In the genomic region with DNA sequence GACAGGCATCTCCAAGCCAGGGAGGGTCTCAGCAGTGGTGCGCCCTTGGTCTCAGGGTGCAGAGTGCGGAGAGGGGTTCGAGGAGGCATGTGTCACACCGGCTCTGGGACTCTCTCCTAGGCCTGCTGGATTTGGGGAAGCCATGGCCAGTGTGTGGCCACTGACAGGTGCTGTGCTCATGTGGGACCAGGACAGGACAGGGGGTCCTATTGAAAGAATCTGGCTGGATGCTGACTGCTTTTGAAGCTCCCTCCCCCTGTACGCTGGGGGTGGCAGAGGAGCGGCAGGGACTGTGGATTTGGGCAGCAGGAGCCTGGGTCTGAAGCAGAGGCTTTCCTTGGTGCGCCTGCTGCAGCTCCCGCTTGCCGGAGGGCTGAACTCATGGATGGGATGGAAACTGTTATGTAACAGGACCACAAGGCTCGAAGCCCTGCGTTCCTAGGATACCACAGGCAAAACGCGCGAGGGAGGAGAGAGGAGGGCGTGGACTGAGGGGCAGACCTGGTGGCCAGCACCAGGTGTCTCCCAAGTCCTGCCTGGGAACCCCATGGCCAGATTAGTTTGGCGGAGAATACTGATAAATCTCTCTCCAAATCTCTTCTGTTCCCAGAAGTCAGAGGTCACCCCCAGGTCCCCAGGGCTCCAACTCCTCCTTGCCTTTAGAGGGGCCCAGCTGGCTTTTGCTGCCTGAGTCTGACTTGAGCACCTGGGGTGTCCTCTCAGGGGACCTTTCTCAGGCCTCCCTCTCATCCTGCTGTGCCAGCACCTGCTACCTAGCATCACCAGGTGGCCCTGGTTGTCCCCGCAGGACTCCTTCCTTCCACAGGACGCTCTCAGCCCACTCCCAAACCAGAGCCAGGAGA, we compare ENCODE assay signal across 8 cellular contexts. TPM values are rescaled to one million over a fixed set of nuclear protein-coding genes. Genes with fewer than 3 reads are reported as not detected.
DNase-seq lines count a peak whose midpoint lies in the region; ATAC-seq and TF ChIP-seq lines count a peak whose summit lies in the region.

No MANE protein-coding gene starts in this region.

- TF ChIP-seq CTCF in chondrocyte (IDR thresholded peaks at IDR 0.05), result peak; percentile 31
- no peak for TF ChIP-seq CTCF in mesothelial cell of epicardium (IDR thresholded peaks at IDR 0.05; ENCODE audit: unreplicated experiment)
- TF ChIP-seq CTCF in vagina (IDR thresholded peaks at IDR 0.05), result no peak

- H3K27me3 ChIP-seq in vagina, result no peaks in the 10 kb centered on the region

- no peaks in the 10 kb centered on the region for H3K36me3 Mint-ChIP-seq in activated naive CD4-positive, alpha-beta T cell treated with anti-CD3 and anti-CD28 coated beads, Interleukin-2, amount 50 U/mL, for 72 hours
- no peaks in the 10 kb centered on the region for H3K36me3 Mint-ChIP-seq in activated naive CD4-positive, alpha-beta T cell treated with anti-CD3 and anti-CD28 coated beads for 36 hours (ENCODE audit: low read depth)
- no peaks in the 10 kb centered on the region for H3K36me3 Mint-ChIP-seq in chondrocyte (ENCODE audit: low read depth)
- H3K36me3 Mint-ChIP-seq in mesothelial cell of epicardium, result no peaks in the 10 kb centered on the region

- intact Hi-C loops in activated naive CD4-positive, alpha-beta T cell treated with anti-CD3 and anti-CD28 coated beads for 36 hours (cut with micrococcal nuclease), result no loop called here
- intact Hi-C loops in vagina (cut with DNase I), result no loop called here

- H3K27ac ChIP-seq in vagina, result peak overlapping the region; percentile 77

- H3K9me3 ChIP-seq in vagina, result no peaks in the 10 kb centered on the region

- peaks cover 2% of the 10 kb centered on the region for H3K27me3 Mint-ChIP-seq in activated naive CD4-positive, alpha-beta T cell treated with anti-CD3 and anti-CD28 coated beads for 36 hours (ENCODE audit: low read depth)
- H3K27me3 Mint-ChIP-seq in chondrocyte (ENCODE audit: low read depth) (peaks cover 8% of the 10 kb centered on the region), mesothelial cell of epicardium (ENCODE audit: low read depth) (peaks cover 4% of the 10 kb centered on the region)

- CTCF ChIA-PET in activated naive CD4-positive, alpha-beta T cell treated with anti-CD3 and anti-CD28 coated beads for 36 hours (lab: Charles Lee), result no interaction called here

- ATAC-seq in activated naive CD4-positive, alpha-beta T cell treated with anti-CD3 and anti-CD28 coated beads, Interleukin-2, amount 50 U/mL, for 72 hours, result peak; percentile 5 to 17
- no peak for ATAC-seq in HG03378 (IDR thresholded peaks at IDR 0.05; ENCODE audit: unreplicated experiment)

- DNase-seq in activated naive CD4-positive, alpha-beta T cell treated with anti-CD3 and anti-CD28 coated beads, Interleukin-2, amount 50 U/mL, for 72 hours (ENCODE audit: low spot score in 2 of 2), result no peak
- no peak for DNase-seq in activated naive CD4-positive, alpha-beta T cell treated with anti-CD3 and anti-CD28 coated beads for 36 hours
- DNase-seq in chondrocyte (ENCODE audit: low spot score), result no peak
- no peak for DNase-seq in mesothelial cell of epicardium (ENCODE audit: low spot score in 2 of 2, unreplicated experiment in 2 of 2)
- DNase-seq in vagina (ENCODE audit: extremely low spot score in 2 of 2), result peak; percentile 92 to 95
- DNase-seq in NCI-H1048 (lab: John Stamatoyannopoulos, UW), result no peak
- no peak for DNase-seq in DMS79 (lab: John Stamatoyannopoulos, UW)

- no peak for TF ChIP-seq POLR2A in vagina (IDR thresholded peaks at IDR 0.05)

- H3K27ac Mint-ChIP-seq in activated naive CD4-positive, alpha-beta T cell treated with anti-CD3 and anti-CD28 coated beads, Interleukin-2, amount 50 U/mL, for 72 hours, result peak overlapping the region in 1 of 2 donors; percentile 30
- H3K27ac Mint-ChIP-seq in activated naive CD4-positive, alpha-beta T cell treated with anti-CD3 and anti-CD28 coated beads for 36 hours, result no peak overlapping the region
- H3K27ac Mint-ChIP-seq in chondrocyte (ENCODE audit: unreplicated experiment) (no peak overlapping the region), mesothelial cell of epicardium (peak overlapping the region; percentile 77)

- no peaks in the 10 kb centered on the region for H3K9me3 Mint-ChIP-seq in activated naive CD4-positive, alpha-beta T cell treated with anti-CD3 and anti-CD28 coated beads, Interleukin-2, amount 50 U/mL, for 72 hours
- H3K9me3 Mint-ChIP-seq in activated naive CD4-positive, alpha-beta T cell treated with anti-CD3 and anti-CD28 coated beads for 36 hours, result no peaks in the 10 kb centered on the region
- H3K9me3 Mint-ChIP-seq in chondrocyte (ENCODE audit: low read depth) (no peaks in the 10 kb centered on the region), mesothelial cell of epicardium (no peaks in the 10 kb centered on the region)

- H3K4me1 Mint-ChIP-seq in activated naive CD4-positive, alpha-beta T cell treated with anti-CD3 and anti-CD28 coated beads for 36 hours (ENCODE audit: low read depth), result peaks cover 6% of the 10 kb centered on the region
- H3K4me1 Mint-ChIP-seq in chondrocyte (ENCODE audit: low read depth) (peaks cover 10% of the 10 kb centered on the region), mesothelial cell of epicardium (peaks cover 23% of the 10 kb centered on the region)

- peaks cover 38% of the 10 kb centered on the region for H3K4me1 ChIP-seq in vagina

- no peaks in the 10 kb centered on the region for H3K36me3 ChIP-seq in vagina

- H3K4me3 Mint-ChIP-seq in activated naive CD4-positive, alpha-beta T cell treated with anti-CD3 and anti-CD28 coated beads for 36 hours, result no peak overlapping the region
- H3K4me3 Mint-ChIP-seq in chondrocyte (ENCODE audit: unreplicated experiment), result no peak overlapping the region
- peak overlapping the region; percentile 50 for H3K4me3 Mint-ChIP-seq in mesothelial cell of epicardium

- H3K4me3 ChIP-seq in vagina, result peak overlapping the region; percentile 47 to 48

RNA-seq across cellular contexts. Expression of a gene that starts 13.8 kb away (rescaled TPM):
- 10 to 100 TPM in 1 of 2 donors, 1 to 10 TPM in 1; 1.9 to 15.8 TPM for total RNA-seq in activated naive CD4-positive, alpha-beta T cell treated with anti-CD3 and anti-CD28 coated beads, Interleukin-2, amount 50 U/mL, for 72 hours
- 1 to 10 TPM; 1.7 to 1.9 TPM for total RNA-seq in activated naive CD4-positive, alpha-beta T cell treated with anti-CD3 and anti-CD28 coated beads for 36 hours
- 3.2 to 5.9 TPM (median 3.6 TPM) in 3 replicates for total RNA-seq in chondrocyte
- 10.4 to 10.5 TPM (median 10.4 TPM) in 3 replicates for total RNA-seq in mesothelial cell of epicardium
- total RNA-seq in vagina, result 12.0 TPM

Comparison
In these comparisons a context has a peak if more than half of its experiments do, and no peak if none do; other contexts are left out.
1. DNase-seq: peak in vagina (2 of 2); none in activated naive CD4-positive, alpha-beta T cell treated with anti-CD3 and anti-CD28 coated beads, Interleukin-2, amount 50 U/mL, for 72 hours (0 of 2), activated naive CD4-positive, alpha-beta T cell treated with anti-CD3 and anti-CD28 coated beads for 36 hours (single experiment), chondrocyte (single experiment), mesothelial cell of epicardium (0 of 2), NCI-H1048 (single experiment) and DMS79 (single experiment).